18 cellular contexts compared by ENCODE assay signal in genomic region chr19:14761607-14762006, GRCh38. TPM values are rescaled to one million over a fixed set of nuclear protein-coding genes. Genes with fewer than 3 reads are reported as not detected.
DNase-seq lines count a peak whose midpoint lies in the region; TF ChIP-seq lines count a peak whose summit lies in the region.
"Had no signal": no experiment of that assay in that cellular context is flagged by ENCODE, and none has a peak within 500 bp of the region (broad histone marks: within the 10 kb centered on the region; RNA-seq: fewer than 3 reads in every experiment).

No MANE protein-coding gene starts in this region.

- no peak overlapping the region for H3K4me2 ChIP-seq in GM23248 (ENCODE audit: unreplicated experiment)
- H3K4me2 ChIP-seq: GM23338 had no signal

- DNase-seq in NCI-H526 treated with DMSO at 0.1 percent for 48 hours (lab: John Stamatoyannopoulos, UW) (peak; percentile 3), NCI-H526 (lab: John Stamatoyannopoulos, UW) (no peak), ELF-1 (ENCODE audit: low read depth, low spot score) (peak; percentile 9), NCI-H69 (lab: John Stamatoyannopoulos, UW) (peak; percentile 22), epithelial cell of esophagus (ENCODE audit: low read depth) (peak; percentile 6), GOT3 (lab: John Stamatoyannopoulos, UW) (no peak), GM23248 (no peak)
- no peak for DNase-seq in CD4-positive, alpha-beta memory T cell
- DNase-seq: ACHN; BE2C; C1 segment of cervical spinal cord; Caco-2; CD4-positive, CD25-positive, alpha-beta regulatory T cell; GDM1; H7; HFFc6 had no signal

- H2AFZ ChIP-seq in GM23248, result no peak overlapping the region
- H2AFZ ChIP-seq: GM23338 had no signal

- H3K27ac ChIP-seq in GM23248, result no peak overlapping the region
- H3K27ac ChIP-seq in CD4-positive, alpha-beta memory T cell (ENCODE audit: low read depth, low read length), result no peak overlapping the region

- no peaks in the 10 kb centered on the region for H3F3A ChIP-seq in GM23248 (ENCODE audit: insufficient read depth)

- no peaks in the 10 kb centered on the region for H3K27me3 ChIP-seq in GM23248 (replicated peaks; ENCODE audit: insufficient read depth)
- H3K27me3 ChIP-seq in CD4-positive, alpha-beta memory T cell (ENCODE audit: insufficient read depth, low read length), result no peaks in the 10 kb centered on the region

- peaks cover 0 to 5% (median under 1%) of the 10 kb centered on the region in 8 donors for H3K9me3 Mint-ChIP-seq in CD4-positive, alpha-beta memory T cell

- H3K4me3 ChIP-seq in epithelial cell of esophagus (ENCODE audit: low read length) (no peak overlapping the region), GM23248 (no peak overlapping the region)
- H3K4me3 ChIP-seq in CD4-positive, alpha-beta memory T cell (ENCODE audit: low read length in 2 of 2), result no peak overlapping the region
- H3K4me3 ChIP-seq: GM23338 had no signal

- H3K79me2 ChIP-seq in GM23248 (ENCODE audit: insufficient read depth), result no peaks in the 10 kb centered on the region

- CTCF ChIA-PET in CD4-positive, alpha-beta memory T cell (lab: Charles Lee; ENCODE audit: partially characterized antibody), result no interaction called here

- no peaks in the 10 kb centered on the region for H3K9me3 ChIP-seq in GM23248 (ENCODE audit: low read depth)
- H3K9me3 ChIP-seq in CD4-positive, alpha-beta memory T cell (ENCODE audit: control insufficient read depth in 1 of 2, low read length in 2 of 2), result no peaks in the 10 kb centered on the region
- H3K9me3 ChIP-seq: BE2C, Caco-2 had no signal

- intact Hi-C loops in CD4-positive, alpha-beta memory T cell (cut with micrococcal nuclease), result no loop called here

- peaks cover 0 to 1% (median 0%) of the 10 kb centered on the region in 4 donors for H3K4me1 Mint-ChIP-seq in CD4-positive, alpha-beta memory T cell
- H3K4me1 Mint-ChIP-seq: CD4-positive, CD25-positive, alpha-beta regulatory T cell had no signal

- no peak overlapping the region for H3K4me3 Mint-ChIP-seq in CD4-positive, alpha-beta memory T cell
- H3K4me3 Mint-ChIP-seq: CD4-positive, CD25-positive, alpha-beta regulatory T cell; GM23338; HFFc6; IgD-negative memory B cell had no signal

- 8 to 10% methylated on average over 5 of the region's 5 CpGs for WGBS in GM23248 (ENCODE audit: low coverage in 1 of 2, low lambda C conversion rate in 2 of 2, missing lambda C conversion rate in 2 of 2), 2 experiments

- no peaks in the 10 kb centered on the region for H3K9me2 ChIP-seq in GM23248 (ENCODE audit: insufficient read depth)

- peaks cover 7% of the 10 kb centered on the region in 2 donors for H3K27me3 Mint-ChIP-seq in CD4-positive, alpha-beta memory T cell

- no peaks in the 10 kb centered on the region for H4K20me1 ChIP-seq in GM23248 (ENCODE audit: insufficient read depth)

- H3K36me3 ChIP-seq in GM23248 (ENCODE audit: low read depth), result no peaks in the 10 kb centered on the region
- no peaks in the 10 kb centered on the region for H3K36me3 ChIP-seq in CD4-positive, alpha-beta memory T cell (ENCODE audit: insufficient read depth, low read length)
- H3K36me3 ChIP-seq: BE2C had no signal

- TF ChIP-seq CTCF in epithelial cell of esophagus (IDR thresholded peaks at IDR 0.05; ENCODE audit: insufficient read depth, low read depth, low read length, missing control alignments), result no peak

- H3K36me3 Mint-ChIP-seq in CD4-positive, alpha-beta memory T cell, result peaks cover 0 to 3% of the 10 kb centered on the region in 2 donors
- H3K36me3 Mint-ChIP-seq: CD4-positive, CD25-positive, alpha-beta regulatory T cell; IgD-negative memory B cell had no signal

- H3K4me1 ChIP-seq in GM23248 (ENCODE audit: insufficient read depth), result no peaks in the 10 kb centered on the region
- H3K4me1 ChIP-seq in CD4-positive, alpha-beta memory T cell (ENCODE audit: insufficient read depth, low read length), result no peaks in the 10 kb centered on the region
- H3K4me1 ChIP-seq: BE2C, Caco-2 had no signal

- POLR2A ChIA-PET in CD4-positive, alpha-beta memory T cell (lab: Charles Lee; ENCODE audit: partially characterized antibody), result no interaction called here

- H3K9ac ChIP-seq in GM23248, result no peak overlapping the region

- no peak overlapping the region for H3K27ac Mint-ChIP-seq in CD4-positive, alpha-beta memory T cell
- H3K27ac Mint-ChIP-seq: CD4-positive, CD25-positive, alpha-beta regulatory T cell; GM23338; HFFc6 had no signal

- in situ Hi-C loops in GM23248 (cut with MboI), result no loop called here

RNA-seq across cellular contexts. Expression of gene ADGRE2, which starts 16.8 kb away (rescaled TPM):
- not detected in 2 replicates for total RNA-seq in GM23248 (2014; rRNA removed; shearing (Covaris generic))
- polyA plus RNA-seq in GM23248 (2016; fragmentation: Nextera tagmentation; extraction: Ambion mirVana), result 0.05 and 0.28 TPM in 2 replicates
- total RNA-seq in CD4-positive, alpha-beta memory T cell, result under 1 TPM; 0.47 to 0.78 TPM
- under 1 TPM in 1 of 2 donors, not detected in 1; 0.26 TPM for polyA plus RNA-seq in CD4-positive, alpha-beta memory T cell
- total RNA-seq: H7 had no signal

Comparison
In these comparisons a context has a peak if more than half of its experiments do, and no peak if none do; other contexts are left out.
1. DNase-seq: peak in NCI-H526 treated with DMSO at 0.1 percent for 48 hours (single experiment), ELF-1 (single experiment), NCI-H69 (single experiment) and epithelial cell of esophagus (single experiment); none in NCI-H526 (0 of 2), GOT3 (single experiment), GM23248 (single experiment) and CD4-positive, alpha-beta memory T cell (0 of 5).